ENCODE assay signal across 10 cellular contexts in genomic region chr9:130185494-130186005, GRCh38. TPM values are rescaled to one million over a fixed set of nuclear protein-coding genes. Genes with fewer than 3 reads are reported as not detected.
DNase-seq lines count a peak whose midpoint lies in the region; ATAC-seq and TF ChIP-seq lines count a peak whose summit lies in the region.
"Had no signal": no experiment of that assay in that cellular context is flagged by ENCODE, and none has a peak within 500 bp of the region (broad histone marks: within the 10 kb centered on the region; RNA-seq: fewer than 3 reads in every experiment).

No MANE protein-coding gene starts in this region.

- no peaks in the 10 kb centered on the region for H3K36me3 ChIP-seq in Peyer's patch
- H3K36me3 ChIP-seq in esophagus (ENCODE audit: control insufficient read depth in 2 of 2, insufficient read depth in 2 of 2, low read length in 1 of 2): no peaks in the 10 kb centered on the region
- H3K36me3 ChIP-seq in neuronal stem cell (replicated peaks in 1 of 2; ENCODE audit: control insufficient read depth in 2 of 2, insufficient read depth in 2 of 2, low read length in 2 of 2): peaks cover 0 to under 1% of the 10 kb centered on the region in 2 donors

- H3K4ac ChIP-seq in neuronal stem cell (ENCODE audit: low read length): peak overlapping the region; percentile 89

- H2BK12ac ChIP-seq in neuronal stem cell (ENCODE audit: low read length): no peak overlapping the region

- peak overlapping the region; percentile 92 for H2AK5ac ChIP-seq in neuronal stem cell (ENCODE audit: low read depth, low read length)

- peak overlapping the region; percentile 88 for H2BK120ac ChIP-seq in neuronal stem cell (ENCODE audit: low read depth, low read length)

- no peak for TF ChIP-seq POLR2A in Peyer's patch (IDR thresholded peaks at IDR 0.05)

- no peak overlapping the region for H2BK15ac ChIP-seq in neuronal stem cell (ENCODE audit: low read length)

- DNase-seq in AG08396 (ENCODE audit: low spot score) (peak; percentile 56), Peyer's patch (no peak), neuronal stem cell (ENCODE audit: low spot score) (no peak), NK-92 (lab: John Stamatoyannopoulos, UW; ENCODE audit: unreplicated experiment) (no peak)
- no peak for DNase-seq in central memory CD4-positive, alpha-beta T cell
- DNase-seq: NCI-H1436; stimulated activated CD4-positive, alpha-beta T cell treated with anti-CD3 and anti-CD28 coated beads, Interleukin-4, amount 100 ng/mL, for 1 hour had no signal

- TF ChIP-seq CTCF in Peyer's patch (IDR thresholded peaks at IDR 0.05): no peak

- peak overlapping the region in 3 of 4 donors; percentile 17 to 75 (median 64) for H3K27ac ChIP-seq in Peyer's patch
- peak overlapping the region; percentile 39 to 83 for H3K27ac ChIP-seq in esophagus (ENCODE audit: low read depth in 2 of 2, low read length in 1 of 2)
- peak overlapping the region; percentile 82 for H3K27ac ChIP-seq in neuronal stem cell (replicated peaks; ENCODE audit: low read length)

- no peak overlapping the region for H3K23ac ChIP-seq in neuronal stem cell (ENCODE audit: low read depth, low read length, poor library complexity)

- peak overlapping the region; percentile 84 for H2BK5ac ChIP-seq in neuronal stem cell (ENCODE audit: low read length)

- H4K91ac ChIP-seq in neuronal stem cell (ENCODE audit: low read depth, low read length, poor library complexity): no peak overlapping the region

- H3K4me2 ChIP-seq in neuronal stem cell (ENCODE audit: insufficient read depth, low read length, poor library complexity, severe bottlenecking): peak overlapping the region; percentile 44

- H3K14ac ChIP-seq in neuronal stem cell (ENCODE audit: low read length): no peak overlapping the region

- H4K8ac ChIP-seq in neuronal stem cell (ENCODE audit: low read depth, low read length): no peak overlapping the region

- H3K4me3 ChIP-seq in Peyer's patch: no peak overlapping the region
- H3K4me3 ChIP-seq in esophagus (ENCODE audit: low read depth in 1 of 2, low read length in 2 of 2): no peak overlapping the region
- peak overlapping the region in 1 of 2 donors; percentile 32 for H3K4me3 ChIP-seq in neuronal stem cell (ENCODE audit: low read length in 2 of 2)

- peak overlapping the region; percentile 85 for H3K18ac ChIP-seq in neuronal stem cell (ENCODE audit: low read length)

- H3K27me3 ChIP-seq in Peyer's patch (no peaks in the 10 kb centered on the region), esophagus (ENCODE audit: control insufficient read depth in 1 of 2, insufficient read depth in 2 of 2, low read length in 2 of 2) (no peaks in the 10 kb centered on the region), neuronal stem cell (ENCODE audit: control insufficient read depth in 3 of 3, insufficient read depth in 3 of 3, low read depth in 1 of 3, low read length in 3 of 3) (no peaks in the 10 kb centered on the region)

- H2AFZ ChIP-seq in neuronal stem cell (ENCODE audit: low read length): peak overlapping the region; percentile 84

- ATAC-seq in GM19467 (IDR thresholded peaks at IDR 0.05; ENCODE audit: unreplicated experiment) (no peak), GM18873 (IDR thresholded peaks at IDR 0.05; ENCODE audit: low FRiP score, unreplicated experiment) (no peak)

- WGBS in esophagus, 2 donors: 69 to 77% methylated on average over 17 of the region's 17 CpGs
- WGBS in neuronal stem cell (ENCODE audit: extremely low coverage in 2 of 2, insufficient read length in 2 of 2, insufficient replicate concordance in 1 of 2), 2 donors: no CpG with 5 or more reads among the region's 17 CpGs

- H3K4me1 ChIP-seq in Peyer's patch (peaks cover 0 to 57% (median 0%) of the 10 kb centered on the region in 4 donors), esophagus (ENCODE audit: control insufficient read depth in 2 of 2, insufficient read depth in 2 of 2, low read length in 1 of 2) (peaks cover 12 to 25% of the 10 kb centered on the region in 2 donors), neuronal stem cell (ENCODE audit: control insufficient read depth in 2 of 2, insufficient read depth in 1 of 2, low read depth in 1 of 2, low read length in 2 of 2) (peaks cover 40% of the 10 kb centered on the region in 2 donors)

- H3K9ac ChIP-seq in neuronal stem cell (ENCODE audit: low read depth, low read length, poor library complexity): no peak overlapping the region

- H3K79me1 ChIP-seq in neuronal stem cell (ENCODE audit: low read depth, low read length): peaks cover 24% of the 10 kb centered on the region

- H3K9me3 ChIP-seq in Peyer's patch: no peaks in the 10 kb centered on the region
- no peaks in the 10 kb centered on the region for H3K9me3 ChIP-seq in esophagus (ENCODE audit: control insufficient read depth in 2 of 2, insufficient read depth in 1 of 2, low read depth in 1 of 2, low read length in 1 of 2)
- no peaks in the 10 kb centered on the region for H3K9me3 ChIP-seq in neuronal stem cell (replicated peaks in 1 of 2; ENCODE audit: control insufficient read depth in 2 of 2, insufficient read depth in 1 of 2, low read depth in 1 of 2, low read length in 2 of 2)

RNA-seq across cellular contexts. Expression of gene NCS1, which starts 13.3 kb away (rescaled TPM):
- total RNA-seq in Peyer's patch: 1 to 10 TPM in 3 of 4 donors, under 1 TPM in 1; 0.70 to 6.6 (median 4.1) TPM
- polyA plus RNA-seq in esophagus: 10 to 100 TPM; 12.8 to 16.4 TPM
- 36.7 TPM for polyA plus RNA-seq in neuronal stem cell (2013, experiment 1 of 2)
- 36.1 TPM for polyA plus RNA-seq in neuronal stem cell (2013, experiment 2 of 2)
